In the genomic region with DNA sequence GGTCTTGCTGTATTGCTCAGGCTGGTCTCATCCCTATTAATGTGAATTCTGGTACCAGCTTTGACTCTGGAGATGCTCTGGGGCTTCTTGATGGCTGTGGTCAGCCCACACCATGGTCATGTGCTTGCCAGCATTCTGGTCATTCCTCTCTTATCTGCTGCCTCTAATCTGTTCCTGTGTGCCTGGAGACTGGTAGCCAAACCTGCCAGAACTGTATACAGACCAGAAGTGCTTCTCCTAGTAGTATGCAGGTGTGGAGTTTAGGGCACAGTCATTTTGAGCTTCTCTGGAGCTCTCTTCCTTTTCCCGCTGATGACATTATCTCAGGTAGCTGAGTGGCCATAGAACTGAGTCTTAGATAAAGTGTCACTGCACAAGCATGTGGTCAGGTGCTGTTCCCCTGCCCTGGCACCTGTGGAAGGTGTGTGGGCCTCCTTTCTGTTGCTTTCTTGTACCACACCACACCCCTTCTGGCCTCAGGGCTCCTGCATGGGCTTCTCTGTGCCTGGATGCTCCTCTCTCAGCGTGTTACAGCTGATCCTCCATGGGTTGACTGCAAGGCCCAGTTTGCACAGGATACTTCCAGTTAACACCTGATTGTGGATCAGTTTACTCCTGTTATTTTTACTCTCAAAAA, we compare ENCODE assay signal across 18 cellular contexts.
A peak's percentile ranks its signal among the peaks of the same experiment; 100 is the strongest.
DNase-seq lines count a peak whose midpoint lies in the region; FAIRE-seq and TF ChIP-seq lines count a peak whose summit lies in the region.
"Had no signal": no experiment of that assay in that cellular context is flagged by ENCODE, and none has a peak within 500 bp of the region (broad histone marks: within the 10 kb centered on the region; RNA-seq: fewer than 3 reads in every experiment).

No MANE protein-coding gene starts in this region.

- no peaks in the 10 kb centered on the region for H3K36me3 Mint-ChIP-seq in activated CD4-positive, alpha-beta T cell treated with anti-CD3 and anti-CD28 coated beads, Interleukin-2, amount 10 ng/mL, durations not matched to agents 7 days and 5 days (ENCODE audit: low read depth)

- peak; percentile 76 for FAIRE-seq in GM12891 (lab: Jason Lieb, UNC)
- FAIRE-seq: endometrium had no signal

- no peak overlapping the region for H3K9ac ChIP-seq in parathyroid adenoma

- no peak for TF ChIP-seq POLR2A in GM12891 (IDR thresholded peaks at IDR 0.05; ENCODE audit: low read depth, low read length)

- H3K4me2 ChIP-seq in parathyroid adenoma (ENCODE audit: low read length): no peak overlapping the region

- peak overlapping the region; percentile 85 for H3K27ac ChIP-seq in SJSA1
- no peak overlapping the region for H3K27ac ChIP-seq in parathyroid adenoma
- H3K27ac ChIP-seq: neutrophil, sigmoid colon, suprapubic skin, VCaP had no signal

- H3K4me3 Mint-ChIP-seq in activated CD4-positive, alpha-beta T cell treated with anti-CD3 and anti-CD28 coated beads, Interleukin-2, amount 10 ng/mL, durations not matched to agents 7 days and 5 days: no peak overlapping the region
- H3K4me3 Mint-ChIP-seq: activated naive CD8-positive, alpha-beta T cell treated with anti-CD3 and anti-CD28 coated beads, Interleukin-2, amount 50 U/mL, for 24 hours; activated T-helper 1 cell treated with anti-CD3 and anti-CD28 coated beads, Interleukin-12 subunit alpha, Interleukin-12 subunit beta, Interleukin-2, Interleukin-4 antibody, amounts not matched to agents 30 ng/mL and 10 ng/mL and 1 ng/mL, durations not matched to agents 14 hours and 24 hours and 36 hours had no signal

- TF ChIP-seq CTCF in fibroblast of the aortic adventitia (IDR thresholded peaks at IDR 0.05; ENCODE audit: insufficient read depth, low read length) (no peak), parathyroid adenoma (IDR thresholded peaks at IDR 0.05) (no peak)

- peaks cover 8% of the 10 kb centered on the region for H3K27me3 Mint-ChIP-seq in activated CD4-positive, alpha-beta T cell treated with anti-CD3 and anti-CD28 coated beads, Interleukin-2, amount 10 ng/mL, durations not matched to agents 7 days and 5 days
- H3K27me3 Mint-ChIP-seq: activated naive CD8-positive, alpha-beta T cell treated with anti-CD3 and anti-CD28 coated beads, Interleukin-2, amount 50 U/mL, for 24 hours had no signal

- DNase-seq in GM12891 (ENCODE audit: insufficient read length, low spot score): no peak
- no peak for DNase-seq in SJSA1 (ENCODE audit: low read depth in 1 of 2, low spot score in 2 of 2)
- peak; percentile 30 for DNase-seq in fibroblast of the aortic adventitia (ENCODE audit: low read depth)
- DNase-seq in nucleus accumbens (lab: John Stamatoyannopoulos, UW): no peak
- DNase-seq in activated CD4-positive, alpha-beta T cell treated with anti-CD3 and anti-CD28 coated beads, Interleukin-2, amount 10 ng/mL, durations not matched to agents 7 days and 5 days: no peak
- no peak for DNase-seq in NCI-H2227 treated with DMSO at 0.1 percent for 48 hours (lab: John Stamatoyannopoulos, UW)
- no peak for DNase-seq in NCI-H1694 (lab: John Stamatoyannopoulos, UW)
- DNase-seq: activated naive CD8-positive, alpha-beta T cell treated with anti-CD3 and anti-CD28 coated beads, Interleukin-2, amount 50 U/mL, for 24 hours; AML-193; NCI-H1694 treated with DMSO at 0.1 percent for 48 hours; NCI-H526; sigmoid colon had no signal

- H3K27ac Mint-ChIP-seq in activated CD4-positive, alpha-beta T cell treated with anti-CD3 and anti-CD28 coated beads, Interleukin-2, amount 10 ng/mL, durations not matched to agents 7 days and 5 days: no peak overlapping the region
- H3K27ac Mint-ChIP-seq: activated naive CD8-positive, alpha-beta T cell treated with anti-CD3 and anti-CD28 coated beads, Interleukin-2, amount 50 U/mL, for 24 hours; activated T-helper 1 cell treated with anti-CD3 and anti-CD28 coated beads, Interleukin-12 subunit alpha, Interleukin-12 subunit beta, Interleukin-2, Interleukin-4 antibody, amounts not matched to agents 30 ng/mL and 10 ng/mL and 1 ng/mL, durations not matched to agents 14 hours and 24 hours and 36 hours had no signal

- H3K9me3 ChIP-seq in SJSA1 (replicated peaks) (no peaks in the 10 kb centered on the region), parathyroid adenoma (ENCODE audit: control insufficient read depth, low read length) (no peaks in the 10 kb centered on the region)
- H3K9me3 ChIP-seq: neutrophil, sigmoid colon, suprapubic skin had no signal

- no peaks in the 10 kb centered on the region for H3K4me1 Mint-ChIP-seq in activated CD4-positive, alpha-beta T cell treated with anti-CD3 and anti-CD28 coated beads, Interleukin-2, amount 10 ng/mL, durations not matched to agents 7 days and 5 days
- H3K4me1 Mint-ChIP-seq: activated naive CD8-positive, alpha-beta T cell treated with anti-CD3 and anti-CD28 coated beads, Interleukin-2, amount 50 U/mL, for 24 hours had no signal

- H3K4me1 ChIP-seq in SJSA1 (replicated peaks) (peaks cover 67% of the 10 kb centered on the region), parathyroid adenoma (peaks cover 4% of the 10 kb centered on the region)
- H3K4me1 ChIP-seq: sigmoid colon, suprapubic skin had no signal

- peaks cover 10% of the 10 kb centered on the region for H3K79me2 ChIP-seq in parathyroid adenoma

- no peaks in the 10 kb centered on the region for H3K9me3 Mint-ChIP-seq in activated CD4-positive, alpha-beta T cell treated with anti-CD3 and anti-CD28 coated beads, Interleukin-2, amount 10 ng/mL, durations not matched to agents 7 days and 5 days
- H3K9me3 Mint-ChIP-seq: activated naive CD8-positive, alpha-beta T cell treated with anti-CD3 and anti-CD28 coated beads, Interleukin-2, amount 50 U/mL, for 24 hours; activated T-helper 1 cell treated with anti-CD3 and anti-CD28 coated beads, Interleukin-12 subunit alpha, Interleukin-12 subunit beta, Interleukin-2, Interleukin-4 antibody, amounts not matched to agents 30 ng/mL and 10 ng/mL and 1 ng/mL, durations not matched to agents 14 hours and 24 hours and 36 hours had no signal

- CTCF ChIA-PET in activated CD4-positive, alpha-beta T cell treated with anti-CD3 and anti-CD28 coated beads, Interleukin-2, amount 10 ng/mL, durations not matched to agents 7 days and 5 days (lab: Charles Lee): no interaction called here

- H2AFZ ChIP-seq in parathyroid adenoma: peak overlapping the region; percentile 11

- H3K4me3 ChIP-seq in SJSA1 (no peak overlapping the region), fibroblast of the aortic adventitia (ENCODE audit: low read depth, low read length) (no peak overlapping the region), parathyroid adenoma (ENCODE audit: low read depth, low read length) (no peak overlapping the region)
- H3K4me3 ChIP-seq: sigmoid colon, suprapubic skin had no signal

- H3K36me3 ChIP-seq in SJSA1: 0 out of 2 replicates have a peak, but pooled peaks cover 3% of the 10 kb centered on the region
- no peaks in the 10 kb centered on the region for H3K36me3 ChIP-seq in parathyroid adenoma (ENCODE audit: control insufficient read depth, insufficient read depth, low read length)
- H3K36me3 ChIP-seq: neutrophil, sigmoid colon, suprapubic skin had no signal

- POLR2A ChIA-PET in activated CD4-positive, alpha-beta T cell treated with anti-CD3 and anti-CD28 coated beads, Interleukin-2, amount 10 ng/mL, durations not matched to agents 7 days and 5 days (lab: Charles Lee): no interaction called here

- H3K27me3 ChIP-seq in SJSA1 (replicated peaks) (no peaks in the 10 kb centered on the region), parathyroid adenoma (ENCODE audit: control insufficient read depth, insufficient read depth, low read length) (no peaks in the 10 kb centered on the region)
- H3K27me3 ChIP-seq: neutrophil, sigmoid colon, suprapubic skin had no signal

TF ChIP-seq in GM12891, 5 proteins besides CTCF, POLR2A, EP300 and RAD21:
- TF ChIP-seq TAF1 (IDR thresholded peaks at IDR 0.05; ENCODE audit: low read depth, low read length) (no peak), POU2F2 (IDR thresholded peaks at IDR 0.05; ENCODE audit: low read depth, low read length) (no peak), SPI1 (IDR thresholded peaks at IDR 0.05; ENCODE audit: low read depth, low read length) (no peak), POLR2AphosphoS5 (IDR thresholded peaks at IDR 0.05; ENCODE audit: low read depth, low read length) (no peak), PAX5 (IDR thresholded peaks at IDR 0.05; ENCODE audit: insufficient read depth, low read length, severe bottlenecking) (no peak)
